In genomic region chr9:88258587-88258986, GRCh38 we compare ENCODE assay signal across 12 cellular contexts.
DNase-seq lines count a peak whose midpoint lies in the region; FAIRE-seq and TF ChIP-seq lines count a peak whose summit lies in the region.
"Had no signal": no experiment of that assay in that cellular context is flagged by ENCODE, and none has a peak within 500 bp of the region (broad histone marks: within the 10 kb centered on the region; RNA-seq: fewer than 3 reads in every experiment).

No MANE protein-coding gene starts in this region.

- no peaks in the 10 kb centered on the region for H3K4me1 Mint-ChIP-seq in Calu3 (ENCODE audit: low read depth, unreplicated experiment)
- H3K4me1 Mint-ChIP-seq in activated naive CD4-positive, alpha-beta T cell treated with anti-CD3 and anti-CD28 coated beads, Interleukin-2, amount 10 ng/mL, durations not matched to agents 7 days and 5 days, result peaks cover 6% of the 10 kb centered on the region
- H3K4me1 Mint-ChIP-seq: activated naive CD8-positive, alpha-beta T cell treated with anti-CD3 and anti-CD28 coated beads for 36 hours had no signal

- H3K9me3 ChIP-seq in breast epithelium, result no peaks in the 10 kb centered on the region
- H3K9me3 ChIP-seq: HAP-1 had no signal

- H3K4me1 ChIP-seq in breast epithelium, result no peaks in the 10 kb centered on the region
- H3K4me1 ChIP-seq: HAP-1 had no signal

- no peak overlapping the region for H3K27ac ChIP-seq in breast epithelium

- H3K4me3 Mint-ChIP-seq in Calu3 (ENCODE audit: low read depth, unreplicated experiment), result no peak overlapping the region
- no peak overlapping the region for H3K4me3 Mint-ChIP-seq in activated naive CD4-positive, alpha-beta T cell treated with anti-CD3 and anti-CD28 coated beads, Interleukin-2, amount 10 ng/mL, durations not matched to agents 7 days and 5 days
- H3K4me3 Mint-ChIP-seq: activated naive CD8-positive, alpha-beta T cell treated with anti-CD3 and anti-CD28 coated beads for 36 hours had no signal

- TF ChIP-seq CTCF in Calu3 (IDR thresholded peaks at IDR 0.05; ENCODE audit: unreplicated experiment), result no peak
- TF ChIP-seq CTCF in breast epithelium (IDR thresholded peaks at IDR 0.05), result no peak

- no peaks in the 10 kb centered on the region for H3K27me3 ChIP-seq in breast epithelium

- peak; percentile 36 for DNase-seq in Calu3
- DNase-seq in breast epithelium (ENCODE audit: low spot score in 2 of 2), result peak; percentile 50 to 58
- DNase-seq in iPS-NIHi11 (ENCODE audit: low spot score), result peak; percentile 45
- DNase-seq in renal cortical epithelial cell (ENCODE audit: low read depth), result peak; percentile 59
- no peak for DNase-seq in activated effector memory CD4-positive, alpha-beta T cell treated with Interleukin-2 at 50 U/mL for 16 hours
- DNase-seq in NCI-H526 treated with DMSO at 0.1 percent for 48 hours (lab: John Stamatoyannopoulos, UW), result no peak
- no peak for DNase-seq in activated naive CD4-positive, alpha-beta T cell treated with anti-CD3 and anti-CD28 coated beads, Interleukin-2, amount 10 ng/mL, durations not matched to agents 7 days and 5 days
- no peak for DNase-seq in GM12891 (ENCODE audit: insufficient read length, low spot score)
- DNase-seq: activated CD4-positive, alpha-beta T cell treated with anti-CD3 and anti-CD28 coated beads, Interleukin-2, amount 50 U/mL, for 4 hours; activated naive CD8-positive, alpha-beta T cell treated with anti-CD3 and anti-CD28 coated beads for 36 hours had no signal

- peak overlapping the region in 1 of 3 donors; percentile 30 for H3K4me3 ChIP-seq in breast epithelium
- H3K4me3 ChIP-seq: HAP-1 had no signal

- intact Hi-C loops in Calu3 (cut with micrococcal nuclease; ENCODE audit: unreplicated experiment) (no loop called here), breast epithelium (cut with DNase I; ENCODE audit: low total_unique reads) (loop anchor here (10.0 kb wide), 1 partner anchor 1396 kb away; no protein-coding TSS in a partner anchor)

- H3K36me3 ChIP-seq in breast epithelium, result no peaks in the 10 kb centered on the region
- H3K36me3 ChIP-seq: HAP-1 had no signal

- BruUV-seq in Calu3 (replicated peaks; lab: Mats Ljungman, UMichigan), result no TSS peak

- no peak for TF ChIP-seq POLR2A in breast epithelium (IDR thresholded peaks at IDR 0.05)
- no peak for TF ChIP-seq POLR2A in GM12891 (IDR thresholded peaks at IDR 0.05; ENCODE audit: low read depth, low read length)

- CTCF ChIA-PET in Calu3 (lab: Charles Lee), result interaction anchor here (0.7 kb wide), 1 partner anchor 60 kb away, joined by 3 read pairs; no protein-coding TSS in a partner anchor
- CTCF ChIA-PET in activated naive CD4-positive, alpha-beta T cell treated with anti-CD3 and anti-CD28 coated beads, Interleukin-2, amount 10 ng/mL, durations not matched to agents 7 days and 5 days (lab: Charles Lee), result no interaction called here

- no peaks in the 10 kb centered on the region for H3K27me3 Mint-ChIP-seq in Calu3 (ENCODE audit: unreplicated experiment)
- H3K27me3 Mint-ChIP-seq in activated naive CD4-positive, alpha-beta T cell treated with anti-CD3 and anti-CD28 coated beads, Interleukin-2, amount 10 ng/mL, durations not matched to agents 7 days and 5 days, result peaks cover 14% of the 10 kb centered on the region

- no peaks in the 10 kb centered on the region for H3K9me3 Mint-ChIP-seq in Calu3 (ENCODE audit: low read depth, unreplicated experiment)
- H3K9me3 Mint-ChIP-seq in activated naive CD4-positive, alpha-beta T cell treated with anti-CD3 and anti-CD28 coated beads, Interleukin-2, amount 10 ng/mL, durations not matched to agents 7 days and 5 days, result peaks cover 6% of the 10 kb centered on the region

- no peak for FAIRE-seq in GM12891 (lab: Jason Lieb, UNC)
- FAIRE-seq: islet of Langerhans had no signal

- no peaks in the 10 kb centered on the region for H3K36me3 Mint-ChIP-seq in Calu3 (ENCODE audit: insufficient read depth, unreplicated experiment)
- H3K36me3 Mint-ChIP-seq in activated naive CD4-positive, alpha-beta T cell treated with anti-CD3 and anti-CD28 coated beads, Interleukin-2, amount 10 ng/mL, durations not matched to agents 7 days and 5 days, result no peaks in the 10 kb centered on the region
- H3K36me3 Mint-ChIP-seq: activated naive CD8-positive, alpha-beta T cell treated with anti-CD3 and anti-CD28 coated beads for 36 hours had no signal

- no peak overlapping the region for H3K27ac Mint-ChIP-seq in Calu3 (ENCODE audit: unreplicated experiment)
- H3K27ac Mint-ChIP-seq in activated naive CD4-positive, alpha-beta T cell treated with anti-CD3 and anti-CD28 coated beads, Interleukin-2, amount 10 ng/mL, durations not matched to agents 7 days and 5 days, result no peak overlapping the region
- H3K27ac Mint-ChIP-seq: activated naive CD8-positive, alpha-beta T cell treated with anti-CD3 and anti-CD28 coated beads for 36 hours had no signal

TF ChIP-seq in GM12891, 5 proteins besides CTCF, POLR2A, EP300 and RAD21:
- TF ChIP-seq PAX5 (IDR thresholded peaks at IDR 0.05; ENCODE audit: insufficient read depth, low read length, severe bottlenecking) (no peak), POLR2AphosphoS5 (IDR thresholded peaks at IDR 0.05; ENCODE audit: low read depth, low read length) (no peak), SPI1 (IDR thresholded peaks at IDR 0.05; ENCODE audit: low read depth, low read length) (no peak), TAF1 (IDR thresholded peaks at IDR 0.05; ENCODE audit: low read depth, low read length) (no peak), POU2F2 (IDR thresholded peaks at IDR 0.05; ENCODE audit: low read depth, low read length) (no peak)

Comparison
In these comparisons a context has a peak if more than half of its experiments do, and no peak if none do; other contexts are left out.
1. DNase-seq: peak in Calu3 (single experiment), breast epithelium (2 of 2), iPS-NIHi11 (single experiment) and renal cortical epithelial cell (single experiment); none in activated effector memory CD4-positive, alpha-beta T cell treated with Interleukin-2 at 50 U/mL for 16 hours (single experiment), NCI-H526 treated with DMSO at 0.1 percent for 48 hours (single experiment), activated naive CD4-positive, alpha-beta T cell treated with anti-CD3 and anti-CD28 coated beads, Interleukin-2, amount 10 ng/mL, durations not matched to agents 7 days and 5 days (single experiment) and GM12891 (single experiment).